In the genomic region with DNA sequence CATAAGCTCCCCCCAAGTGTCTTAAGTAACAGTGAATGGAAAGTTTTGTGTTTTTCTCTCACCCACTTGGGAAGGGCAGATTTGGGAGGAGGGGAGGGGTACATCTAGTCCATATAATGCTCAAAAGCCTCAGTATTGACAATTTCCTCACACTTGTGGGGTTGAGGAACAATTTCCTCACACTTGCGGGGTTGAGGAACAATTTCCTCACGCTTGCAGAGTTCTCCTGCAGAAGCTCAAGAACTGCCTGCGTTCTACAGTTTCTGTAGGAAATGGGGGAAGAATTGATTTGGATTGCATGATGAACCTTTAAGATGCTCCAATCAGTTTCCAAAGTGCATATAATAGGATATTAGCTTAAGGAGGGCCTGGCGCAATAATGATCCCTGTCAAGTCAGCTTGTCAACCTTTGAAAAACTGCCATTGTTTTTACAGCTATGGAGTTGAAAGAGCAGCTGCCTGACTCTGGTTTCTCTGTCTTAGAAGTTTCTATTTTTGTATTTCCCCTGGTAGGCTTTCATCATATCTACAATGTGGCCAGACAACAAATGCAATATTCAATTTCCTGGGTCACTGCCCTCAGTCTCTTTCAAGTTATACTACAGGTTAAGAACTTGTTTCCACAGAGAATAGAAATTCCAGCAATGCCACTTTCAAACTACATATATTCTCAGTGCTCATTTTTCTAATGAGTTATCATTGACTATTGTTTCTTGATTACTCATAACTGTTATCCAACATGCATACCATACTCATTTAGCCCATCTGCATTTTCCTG, we compare ENCODE assay signal across 8 cellular contexts.
DNase-seq lines count a peak whose midpoint lies in the region; ATAC-seq and TF ChIP-seq lines count a peak whose summit lies in the region.

No MANE protein-coding gene starts in this region.

- intact Hi-C loops in colonic mucosa (cut with DNase I) = no loop called here

- no peak overlapping the region for H3K27ac ChIP-seq in colonic mucosa
- H3K27ac ChIP-seq in SK-N-SH (ENCODE audit: low read depth in 2 of 2, low read length in 1 of 2) = no peak overlapping the region

- H3K36me3 ChIP-seq in colonic mucosa (no peaks in the 10 kb centered on the region), SK-N-SH (replicated peaks in 1 of 2; ENCODE audit: control insufficient read depth in 1 of 2, insufficient read depth in 2 of 2, low read length in 1 of 2) (peaks cover 2 to 13% of the 10 kb centered on the region in 2 experiments)

- H3K4me3 ChIP-seq in colonic mucosa (no peak overlapping the region), SK-N-SH (ENCODE audit: low read depth in 2 of 2, low read length in 1 of 2) (no peak overlapping the region)

- H3K79me2 ChIP-seq in SK-N-SH (ENCODE audit: insufficient read depth) = no peaks in the 10 kb centered on the region

- H3K36me3 Mint-ChIP-seq in nephron (ENCODE audit: low read depth) = no peaks in the 10 kb centered on the region

- POLR2A ChIA-PET in SK-N-SH (lab: Yijun Ruan, JAX) = no interaction called here

- H3K9me2 ChIP-seq in SK-N-SH = no peaks in the 10 kb centered on the region

- no peak for TF ChIP-seq EP300 in SK-N-SH (IDR thresholded peaks at IDR 0.05; ENCODE audit: borderline replicate concordance in 1 of 2, low read depth in 1 of 2, low read length in 1 of 2)

- H3F3A ChIP-seq in SK-N-SH (replicated peaks; ENCODE audit: insufficient read depth) = no peaks in the 10 kb centered on the region

- H3K4me3 Mint-ChIP-seq in nephron = no peak overlapping the region

- no peaks in the 10 kb centered on the region for H3K9me3 Mint-ChIP-seq in nephron

- H3K27ac Mint-ChIP-seq in nephron = peak overlapping the region; percentile 14 to 71 (median 50)

- ATAC-seq in GM18909 (IDR thresholded peaks at IDR 0.05; ENCODE audit: poor library complexity, unreplicated experiment) (peak; percentile 86), HG02885 (IDR thresholded peaks at IDR 0.05; ENCODE audit: poor library complexity, unreplicated experiment) (peak; percentile 90)

- no peak overlapping the region for H3K9ac ChIP-seq in colonic mucosa (ENCODE audit: low read depth in 2 of 2, low read length in 2 of 2)
- H3K9ac ChIP-seq in SK-N-SH = no peak overlapping the region

- no peak overlapping the region for H2AFZ ChIP-seq in SK-N-SH (ENCODE audit: low read depth)

- H3K27me3 Mint-ChIP-seq in nephron (ENCODE audit: low read depth) = peaks cover 3% of the 10 kb centered on the region

- CTCF ChIA-PET in SK-N-SH (lab: Yijun Ruan, JAX) = interaction anchor here (0.9 to 1.5 kb wide), 2 partner anchors 9 to 218 kb away, joined by 3 to 4 read pairs; no protein-coding TSS in a partner anchor

- 97% methylated on average over 4 of the region's 4 CpGs for WGBS in SK-N-SH (ENCODE audit: low lambda C conversion rate)

- H3K9me3 ChIP-seq in colonic mucosa = no peaks in the 10 kb centered on the region
- H3K9me3 ChIP-seq in SK-N-SH = no peaks in the 10 kb centered on the region; the same call in 1 of the 2 replicates

- H3K27me3 ChIP-seq in colonic mucosa (no peaks in the 10 kb centered on the region), SK-N-SH (ENCODE audit: insufficient read depth) (no peaks in the 10 kb centered on the region)

- H3K4me1 ChIP-seq in colonic mucosa (no peaks in the 10 kb centered on the region), SK-N-SH (ENCODE audit: control insufficient read depth in 1 of 2, insufficient read depth in 2 of 2, low read depth in 1 of 2, low read length in 1 of 2) (no peaks in the 10 kb centered on the region; a peak in 2 of 4 replicates)

- no peak for TF ChIP-seq RAD21 in SK-N-SH (IDR thresholded peaks at IDR 0.05; ENCODE audit: low read length)

- TF ChIP-seq CTCF in nephron (IDR thresholded peaks at IDR 0.05; ENCODE audit: unreplicated experiment in 3 of 3) (no peak), colonic mucosa (IDR thresholded peaks at IDR 0.05) (no peak), SK-N-SH (IDR thresholded peaks at IDR 0.05) (no peak)

- peak; percentile 12 for DNase-seq in OCI-M1 (lab: John Stamatoyannopoulos, UW)
- DNase-seq in colonic mucosa = no peak
- no peak for DNase-seq in SK-N-SH
- no peak for DNase-seq in NCI-H2196 treated with DMSO at 0.1 percent for 48 hours (lab: John Stamatoyannopoulos, UW; ENCODE audit: unreplicated experiment)
- DNase-seq in NCI-H446 (lab: John Stamatoyannopoulos, UW) = no peak

- no peaks in the 10 kb centered on the region for H4K20me1 ChIP-seq in SK-N-SH (ENCODE audit: insufficient read depth)

- peaks cover 54% of the 10 kb centered on the region for H3K4me1 Mint-ChIP-seq in nephron

- H3K4me2 ChIP-seq in SK-N-SH = no peak overlapping the region

TF ChIP-seq in SK-N-SH, 30 proteins besides CTCF, POLR2A, EP300 and RAD21:
- TF ChIP-seq MEF2A (IDR thresholded peaks at IDR 0.05; ENCODE audit: borderline replicate concordance, low read depth) (no peak), ELF1 (IDR thresholded peaks at IDR 0.05) (no peak), TEAD4 (IDR thresholded peaks at IDR 0.05; ENCODE audit: borderline replicate concordance, insufficient read depth) (no peak), YY1 (IDR thresholded peaks at IDR 0.05; ENCODE audit: low read depth) (no peak), TCF12 (IDR thresholded peaks at IDR 0.05) (no peak)
- TF ChIP-seq, protein P1, sequence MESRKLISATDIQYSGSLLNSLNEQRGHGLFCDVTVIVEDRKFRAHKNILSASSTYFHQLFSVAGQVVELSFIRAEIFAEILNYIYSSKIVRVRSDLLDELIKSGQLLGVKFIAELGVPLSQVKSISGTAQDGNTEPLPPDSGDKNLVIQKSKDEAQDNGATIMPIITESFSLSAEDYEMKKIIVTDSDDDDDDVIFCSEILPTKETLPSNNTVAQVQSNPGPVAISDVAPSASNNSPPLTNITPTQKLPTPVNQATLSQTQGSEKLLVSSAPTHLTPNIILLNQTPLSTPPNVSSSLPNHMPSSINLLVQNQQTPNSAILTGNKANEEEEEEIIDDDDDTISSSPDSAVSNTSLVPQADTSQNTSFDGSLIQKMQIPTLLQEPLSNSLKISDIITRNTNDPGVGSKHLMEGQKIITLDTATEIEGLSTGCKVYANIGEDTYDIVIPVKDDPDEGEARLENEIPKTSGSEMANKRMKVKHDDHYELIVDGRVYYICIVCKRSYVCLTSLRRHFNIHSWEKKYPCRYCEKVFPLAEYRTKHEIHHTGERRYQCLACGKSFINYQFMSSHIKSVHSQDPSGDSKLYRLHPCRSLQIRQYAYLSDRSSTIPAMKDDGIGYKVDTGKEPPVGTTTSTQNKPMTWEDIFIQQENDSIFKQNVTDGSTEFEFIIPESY (IDR thresholded peaks at IDR 0.05; ENCODE audit: borderline replicate concordance, low read depth) = no peak
- TF ChIP-seq, protein P2, sequence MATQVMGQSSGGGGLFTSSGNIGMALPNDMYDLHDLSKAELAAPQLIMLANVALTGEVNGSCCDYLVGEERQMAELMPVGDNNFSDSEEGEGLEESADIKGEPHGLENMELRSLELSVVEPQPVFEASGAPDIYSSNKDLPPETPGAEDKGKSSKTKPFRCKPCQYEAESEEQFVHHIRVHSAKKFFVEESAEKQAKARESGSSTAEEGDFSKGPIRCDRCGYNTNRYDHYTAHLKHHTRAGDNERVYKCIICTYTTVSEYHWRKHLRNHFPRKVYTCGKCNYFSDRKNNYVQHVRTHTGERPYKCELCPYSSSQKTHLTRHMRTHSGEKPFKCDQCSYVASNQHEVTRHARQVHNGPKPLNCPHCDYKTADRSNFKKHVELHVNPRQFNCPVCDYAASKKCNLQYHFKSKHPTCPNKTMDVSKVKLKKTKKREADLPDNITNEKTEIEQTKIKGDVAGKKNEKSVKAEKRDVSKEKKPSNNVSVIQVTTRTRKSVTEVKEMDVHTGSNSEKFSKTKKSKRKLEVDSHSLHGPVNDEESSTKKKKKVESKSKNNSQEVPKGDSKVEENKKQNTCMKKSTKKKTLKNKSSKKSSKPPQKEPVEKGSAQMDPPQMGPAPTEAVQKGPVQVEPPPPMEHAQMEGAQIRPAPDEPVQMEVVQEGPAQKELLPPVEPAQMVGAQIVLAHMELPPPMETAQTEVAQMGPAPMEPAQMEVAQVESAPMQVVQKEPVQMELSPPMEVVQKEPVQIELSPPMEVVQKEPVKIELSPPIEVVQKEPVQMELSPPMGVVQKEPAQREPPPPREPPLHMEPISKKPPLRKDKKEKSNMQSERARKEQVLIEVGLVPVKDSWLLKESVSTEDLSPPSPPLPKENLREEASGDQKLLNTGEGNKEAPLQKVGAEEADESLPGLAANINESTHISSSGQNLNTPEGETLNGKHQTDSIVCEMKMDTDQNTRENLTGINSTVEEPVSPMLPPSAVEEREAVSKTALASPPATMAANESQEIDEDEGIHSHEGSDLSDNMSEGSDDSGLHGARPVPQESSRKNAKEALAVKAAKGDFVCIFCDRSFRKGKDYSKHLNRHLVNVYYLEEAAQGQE (IDR thresholded peaks at IDR 0.05; ENCODE audit: low read depth, low read length) = no peak
